Comparison of ENCODE assay signal across 1 cellular context in genomic region chr20:31860431-31861345, GRCh38.
TF ChIP-seq lines count a peak whose summit lies in the region.

No MANE protein-coding gene starts in this region.

TF ChIP-seq in endothelial cell of umbilical vein, 7 proteins besides CTCF, POLR2A, EP300 and RAD21:
- TF ChIP-seq EZH2 (IDR thresholded peaks at IDR 0.05; ENCODE audit: borderline replicate concordance, low read depth, low read length, severe bottlenecking) (no peak), FOS (IDR thresholded peaks at IDR 0.05; ENCODE audit: borderline replicate concordance, insufficient read depth, low read length) (no peak)
